11 cellular contexts compared by ENCODE assay signal in the genomic region with DNA sequence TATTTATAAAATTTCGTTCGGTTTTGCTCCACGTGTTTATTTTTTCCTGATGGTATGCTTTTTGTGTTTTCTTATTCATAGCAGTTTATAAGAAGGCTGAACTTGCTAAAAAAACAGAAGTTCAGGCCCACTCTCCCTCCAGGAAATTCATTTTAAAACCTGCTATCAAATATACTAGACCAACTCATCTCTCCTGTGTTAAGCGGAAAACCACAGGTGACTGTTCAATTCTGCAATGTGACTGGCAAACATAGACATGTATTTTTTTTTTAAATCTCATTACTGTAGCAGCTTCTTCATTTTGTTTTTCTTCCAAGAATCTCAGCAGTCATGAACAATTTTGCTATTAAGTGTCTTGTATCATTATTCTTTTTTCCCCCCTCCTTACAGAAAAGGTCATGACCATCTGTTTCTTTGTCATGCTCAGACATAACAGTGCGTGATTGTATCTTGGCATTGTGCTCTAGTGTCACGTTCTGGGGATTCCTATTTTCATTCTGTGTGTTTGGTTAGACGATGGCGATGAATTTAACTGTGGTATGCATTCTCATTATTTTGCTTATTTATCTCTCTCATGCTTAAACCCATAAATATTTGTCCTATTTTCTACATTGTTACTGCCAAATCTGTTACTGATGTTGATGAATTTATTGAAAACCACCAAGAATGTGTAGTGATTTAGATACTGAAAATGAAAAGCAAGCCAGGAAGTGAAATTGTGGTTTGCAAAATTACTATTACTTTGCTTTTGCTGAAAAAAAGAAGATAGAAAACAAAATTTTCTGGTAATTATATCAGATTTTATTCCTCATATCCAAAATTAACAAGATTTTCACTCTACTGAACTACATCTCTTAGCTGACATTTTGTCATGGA.
DNase-seq lines count a peak whose midpoint lies in the region; ATAC-seq and TF ChIP-seq lines count a peak whose summit lies in the region.
"Had no signal": no experiment of that assay in that cellular context is flagged by ENCODE, and none has a peak within 500 bp of the region (broad histone marks: within the 10 kb centered on the region; RNA-seq: fewer than 3 reads in every experiment).

No MANE protein-coding gene starts in this region.

- H3K36me3 Mint-ChIP-seq in activated T-cell treated with anti-CD3 and anti-CD28 coated beads, Interleukin-2, amount 50 U/mL, for 24 hours (ENCODE audit: low read depth), result no peaks in the 10 kb centered on the region
- no peaks in the 10 kb centered on the region for H3K36me3 Mint-ChIP-seq in activated T-cell treated with anti-CD3 and anti-CD28 coated beads, Interleukin-2, amount 50 U/mL, for 4 hours (ENCODE audit: insufficient read depth)
- H3K36me3 Mint-ChIP-seq in stimulated activated naive B cell treated with anti-CD40 and anti-IgM and Interleukin-4, amounts not matched to agents 10 μg/mL and 1 μg/mL and 100 μg/mL, for 72 hours, result no peaks in the 10 kb centered on the region

- H3K4me3 ChIP-seq in MG63 (no peak overlapping the region), heart left ventricle (no peak overlapping the region)
- H3K4me3 ChIP-seq: A549, K562, left ventricle myocardium inferior had no signal

- H3K9me3 ChIP-seq in MG63, result no peaks in the 10 kb centered on the region
- H3K9me3 ChIP-seq in heart left ventricle, result no peaks in the 10 kb centered on the region
- H3K9me3 ChIP-seq: A549, left ventricle myocardium inferior had no signal

- no peak for TF ChIP-seq CTCF in heart left ventricle (IDR thresholded peaks at IDR 0.05)

- ATAC-seq in activated T-cell treated with anti-CD3 and anti-CD28 coated beads, Interleukin-2, amount 50 U/mL, for 4 hours, result no peak
- ATAC-seq in HG02571 (IDR thresholded peaks at IDR 0.05; ENCODE audit: unreplicated experiment), result peak; percentile 67
- ATAC-seq in HG03460 (IDR thresholded peaks at IDR 0.05; ENCODE audit: unreplicated experiment), result peak; percentile 65
- peak; percentile 58 to 65 for ATAC-seq in stimulated activated naive B cell treated with anti-CD40 and anti-IgM and Interleukin-4, amounts not matched to agents 10 μg/mL and 1 μg/mL and 100 μg/mL, for 72 hours (replicated peaks)
- ATAC-seq in heart left ventricle, result no peak
- ATAC-seq: A549, K562 had no signal

- H3K27me3 ChIP-seq in MG63 (no peaks in the 10 kb centered on the region), heart left ventricle (no peaks in the 10 kb centered on the region)

- H3K9me3 Mint-ChIP-seq in activated T-cell treated with anti-CD3 and anti-CD28 coated beads, Interleukin-2, amount 50 U/mL, for 24 hours, result no peaks in the 10 kb centered on the region
- peaks cover 7% of the 10 kb centered on the region for H3K9me3 Mint-ChIP-seq in activated T-cell treated with anti-CD3 and anti-CD28 coated beads, Interleukin-2, amount 50 U/mL, for 4 hours
- no peaks in the 10 kb centered on the region for H3K9me3 Mint-ChIP-seq in stimulated activated naive B cell treated with anti-CD40 and anti-IgM and Interleukin-4, amounts not matched to agents 10 μg/mL and 1 μg/mL and 100 μg/mL, for 72 hours

- H3K27ac Mint-ChIP-seq in activated T-cell treated with anti-CD3 and anti-CD28 coated beads, Interleukin-2, amount 50 U/mL, for 24 hours, result peak overlapping the region; percentile 1
- peak overlapping the region; percentile 20 for H3K27ac Mint-ChIP-seq in stimulated activated naive B cell treated with anti-CD40 and anti-IgM and Interleukin-4, amounts not matched to agents 10 μg/mL and 1 μg/mL and 100 μg/mL, for 72 hours

- H3K4me1 Mint-ChIP-seq in activated T-cell treated with anti-CD3 and anti-CD28 coated beads, Interleukin-2, amount 50 U/mL, for 24 hours (ENCODE audit: low read depth), result peaks cover 5% of the 10 kb centered on the region
- H3K4me1 Mint-ChIP-seq in activated T-cell treated with anti-CD3 and anti-CD28 coated beads, Interleukin-2, amount 50 U/mL, for 4 hours (ENCODE audit: low read depth), result peaks cover 3% of the 10 kb centered on the region
- H3K4me1 Mint-ChIP-seq in stimulated activated naive B cell treated with anti-CD40 and anti-IgM and Interleukin-4, amounts not matched to agents 10 μg/mL and 1 μg/mL and 100 μg/mL, for 72 hours, result peaks cover 8 to 13% of the 10 kb centered on the region in 2 donors

- intact Hi-C loops in heart left ventricle (cut with DNase I), result no loop called here

- no peak for DNase-seq in activated T-cell treated with anti-CD3 and anti-CD28 coated beads, Interleukin-2, amount 50 U/mL, for 24 hours
- DNase-seq in activated T-cell treated with anti-CD3 and anti-CD28 coated beads, Interleukin-2, amount 50 U/mL, for 4 hours, result no peak
- no peak for DNase-seq in stimulated activated naive B cell treated with anti-CD40 and anti-IgM and Interleukin-4, amounts not matched to agents 10 μg/mL and 1 μg/mL and 100 μg/mL, for 72 hours
- DNase-seq in MG63 (no peak), NCI-H345 treated with DMSO at 0.1 percent for 48 hours (lab: John Stamatoyannopoulos, UW; ENCODE audit: unreplicated experiment) (no peak), heart left ventricle (no peak)
- DNase-seq: left ventricle myocardium inferior had no signal

- no peaks in the 10 kb centered on the region for H3K27me3 Mint-ChIP-seq in activated T-cell treated with anti-CD3 and anti-CD28 coated beads, Interleukin-2, amount 50 U/mL, for 24 hours
- H3K27me3 Mint-ChIP-seq in activated T-cell treated with anti-CD3 and anti-CD28 coated beads, Interleukin-2, amount 50 U/mL, for 4 hours (ENCODE audit: low read depth), result no peaks in the 10 kb centered on the region
- H3K27me3 Mint-ChIP-seq in stimulated activated naive B cell treated with anti-CD40 and anti-IgM and Interleukin-4, amounts not matched to agents 10 μg/mL and 1 μg/mL and 100 μg/mL, for 72 hours, result peaks cover 0 to 6% of the 10 kb centered on the region in 2 donors

- no peaks in the 10 kb centered on the region for H3K4me1 ChIP-seq in heart left ventricle
- H3K4me1 ChIP-seq: A549, left ventricle myocardium inferior had no signal

- TF ChIP-seq POLR2A in heart left ventricle (IDR thresholded peaks at IDR 0.05), result no peak

- 76 to 80% (median 79%) methylated on average over 8 of the region's 8 CpGs for WGBS in heart left ventricle, 4 donors

- H3K36me3 ChIP-seq in MG63 (no peaks in the 10 kb centered on the region), heart left ventricle (peaks cover 0 to 2% (median 0%) of the 10 kb centered on the region in 9 donors)
- H3K36me3 ChIP-seq: left ventricle myocardium inferior had no signal

- no peak overlapping the region for H3K27ac ChIP-seq in heart left ventricle
- H3K27ac ChIP-seq: A549, left ventricle myocardium inferior had no signal

- H3K4me3 Mint-ChIP-seq in activated T-cell treated with anti-CD3 and anti-CD28 coated beads, Interleukin-2, amount 50 U/mL, for 24 hours, result no peak overlapping the region
- H3K4me3 Mint-ChIP-seq in activated T-cell treated with anti-CD3 and anti-CD28 coated beads, Interleukin-2, amount 50 U/mL, for 4 hours, result no peak overlapping the region
- H3K4me3 Mint-ChIP-seq in stimulated activated naive B cell treated with anti-CD40 and anti-IgM and Interleukin-4, amounts not matched to agents 10 μg/mL and 1 μg/mL and 100 μg/mL, for 72 hours, result no peak overlapping the region

Comparison
In these comparisons a context has a peak if more than half of its experiments do, and no peak if none do; other contexts are left out.
1. ATAC-seq: peak in HG02571 (single experiment), HG03460 (single experiment) and stimulated activated naive B cell treated with anti-CD40 and anti-IgM and Interleukin-4, amounts not matched to agents 10 μg/mL and 1 μg/mL and 100 μg/mL, for 72 hours (2 of 2); none in activated T-cell treated with anti-CD3 and anti-CD28 coated beads, Interleukin-2, amount 50 U/mL, for 4 hours (0 of 2) and heart left ventricle (0 of 4).